12 cellular contexts compared by ENCODE assay signal in the genomic region with DNA sequence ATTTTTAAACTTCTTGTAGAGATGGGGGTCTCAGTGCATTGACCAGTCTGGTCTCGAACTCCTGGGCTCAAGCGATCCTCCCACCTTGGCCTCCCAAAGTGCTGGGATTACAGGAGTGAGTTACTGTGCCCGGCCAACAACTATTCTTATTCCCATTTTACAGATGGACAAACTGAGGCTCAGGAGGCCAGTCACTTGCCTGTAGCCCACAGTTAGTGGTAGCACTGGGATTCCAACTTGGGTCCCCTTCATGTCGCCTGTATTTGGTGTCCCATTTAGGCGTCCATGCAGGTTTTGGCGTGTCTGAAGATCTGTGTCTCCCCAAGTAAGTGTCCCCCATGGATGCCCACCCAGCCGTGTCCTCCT. TPM values are rescaled to one million over a fixed set of nuclear protein-coding genes. Genes with fewer than 3 reads are reported as not detected.
DNase-seq lines count a peak whose midpoint lies in the region; ATAC-seq and TF ChIP-seq lines count a peak whose summit lies in the region.
"Had no signal": no experiment of that assay in that cellular context is flagged by ENCODE, and none has a peak within 500 bp of the region (broad histone marks: within the 10 kb centered on the region; RNA-seq: fewer than 3 reads in every experiment).

No MANE protein-coding gene starts in this region.

- CTCF ChIA-PET in WTC11 (lab: Charles Lee): interaction anchor here (1.0 to 4.2 kb wide), 9 partner anchors 14 to 583 kb away, joined by 3 to 24 read pairs (median 4); partner anchors contain the start of gene EGLN2

- peaks cover 38% of the 10 kb centered on the region for H3K79me2 ChIP-seq in ACC112 (ENCODE audit: control insufficient read depth, insufficient read depth, low read length, unreplicated experiment)

- peaks cover 12% of the 10 kb centered on the region; the same call in 1 of the 2 replicates for H3K36me3 ChIP-seq in ACC112 (ENCODE audit: insufficient read depth, low read length)
- H3K36me3 ChIP-seq: BLaER1 had no signal

- H3K4me3 Mint-ChIP-seq in WTC11 (peak overlapping the region; percentile 78), osteocyte (ENCODE audit: unreplicated experiment) (peak overlapping the region; percentile 94)

- no peak for DNase-seq in WTC11 (ENCODE audit: low spot score)
- no peak for DNase-seq in fibroblast of pulmonary artery (ENCODE audit: low read depth)
- DNase-seq in osteocyte (ENCODE audit: extremely low spot score, unreplicated experiment): no peak
- DNase-seq in AG08396 (ENCODE audit: low spot score): no peak
- DNase-seq in SW 1271 (lab: John Stamatoyannopoulos, UW): no peak
- DNase-seq: effector CD4-positive, alpha-beta T cell; NCI-H2081 had no signal

- POLR2A ChIA-PET in WTC11 (lab: Charles Lee): interaction anchor here (1.0 to 2.1 kb wide), 3 partner anchors 25 to 46 kb away, joined by 3 to 24 read pairs (median 6); partner anchors contain the start of genes CYP2S1 and HNRNPUL1

- peaks cover 26% of the 10 kb centered on the region for H3K4me1 ChIP-seq in ACC112 (ENCODE audit: control insufficient read depth, insufficient read depth, low read length, unreplicated experiment)

- TF ChIP-seq CTCF in WTC11 (IDR thresholded peaks at IDR 0.05): no peak
- no peak for TF ChIP-seq CTCF in fibroblast of pulmonary artery (IDR thresholded peaks at IDR 0.05; ENCODE audit: low read length, missing control alignments)
- no peak for TF ChIP-seq CTCF in osteocyte (IDR thresholded peaks at IDR 0.05)

- H3K4me3 ChIP-seq in ACC112 (ENCODE audit: low read depth, low read length) (peak overlapping the region; percentile 82), fibroblast of pulmonary artery (replicated peaks; ENCODE audit: low read depth, low read length) (peak overlapping the region; percentile 70)
- H3K4me3 ChIP-seq: BLaER1 had no signal

- H3K27ac ChIP-seq in ACC112 (ENCODE audit: low read depth, low read length): peak overlapping the region; percentile 91
- H3K27ac ChIP-seq: BLaER1, HL-60 had no signal

- H3K27me3 Mint-ChIP-seq in WTC11 (ENCODE audit: low read depth) (no peaks in the 10 kb centered on the region; the same call in 1 of the 2 replicates), osteocyte (ENCODE audit: unreplicated experiment) (no peaks in the 10 kb centered on the region)

- H3K4me1 Mint-ChIP-seq in WTC11 (peaks cover 38% of the 10 kb centered on the region), osteocyte (ENCODE audit: unreplicated experiment) (peaks cover 45% of the 10 kb centered on the region)

- H2AFZ ChIP-seq in ACC112 (ENCODE audit: low read length, unreplicated experiment): no peak overlapping the region

- H3K9me3 Mint-ChIP-seq in WTC11 (no peaks in the 10 kb centered on the region), osteocyte (ENCODE audit: unreplicated experiment) (no peaks in the 10 kb centered on the region)

- H3K36me3 Mint-ChIP-seq in WTC11: peaks cover 9% of the 10 kb centered on the region
- H3K36me3 Mint-ChIP-seq in osteocyte (ENCODE audit: unreplicated experiment): peaks cover 11% of the 10 kb centered on the region

- H3K27ac Mint-ChIP-seq in WTC11: peak overlapping the region; percentile 68
- peak overlapping the region; percentile 96 for H3K27ac Mint-ChIP-seq in osteocyte (ENCODE audit: unreplicated experiment)

- H3K27me3 ChIP-seq in ACC112 (ENCODE audit: insufficient read depth, low read length): no peaks in the 10 kb centered on the region

- no peak for ATAC-seq in WTC11
- no peak for ATAC-seq in HG03521 (IDR thresholded peaks at IDR 0.05; ENCODE audit: unreplicated experiment)
- no peak for ATAC-seq in HG02852 (IDR thresholded peaks at IDR 0.05; ENCODE audit: unreplicated experiment)

TF ChIP-seq in WTC11, 78 proteins besides CTCF, POLR2A, EP300 and RAD21:
- TF ChIP-seq NFYB (CRISPR knock-in tag; conservative IDR thresholded peaks at IDR 0.05; ENCODE audit: low read depth): no peak
- TF ChIP-seq ATF2 (CRISPR knock-in tag; IDR thresholded peaks at IDR 0.05; ENCODE audit: borderline replicate concordance, low read depth): no peak
- TF ChIP-seq ZNF396 (CRISPR knock-in tag; IDR thresholded peaks at IDR 0.05; ENCODE audit: borderline replicate concordance): no peak
- peak; percentile 62; the same call in 1 of the 2 replicates for TF ChIP-seq GTF2I (CRISPR knock-in tag; conservative IDR thresholded peaks at IDR 0.05)
- TF ChIP-seq, protein P1, sequence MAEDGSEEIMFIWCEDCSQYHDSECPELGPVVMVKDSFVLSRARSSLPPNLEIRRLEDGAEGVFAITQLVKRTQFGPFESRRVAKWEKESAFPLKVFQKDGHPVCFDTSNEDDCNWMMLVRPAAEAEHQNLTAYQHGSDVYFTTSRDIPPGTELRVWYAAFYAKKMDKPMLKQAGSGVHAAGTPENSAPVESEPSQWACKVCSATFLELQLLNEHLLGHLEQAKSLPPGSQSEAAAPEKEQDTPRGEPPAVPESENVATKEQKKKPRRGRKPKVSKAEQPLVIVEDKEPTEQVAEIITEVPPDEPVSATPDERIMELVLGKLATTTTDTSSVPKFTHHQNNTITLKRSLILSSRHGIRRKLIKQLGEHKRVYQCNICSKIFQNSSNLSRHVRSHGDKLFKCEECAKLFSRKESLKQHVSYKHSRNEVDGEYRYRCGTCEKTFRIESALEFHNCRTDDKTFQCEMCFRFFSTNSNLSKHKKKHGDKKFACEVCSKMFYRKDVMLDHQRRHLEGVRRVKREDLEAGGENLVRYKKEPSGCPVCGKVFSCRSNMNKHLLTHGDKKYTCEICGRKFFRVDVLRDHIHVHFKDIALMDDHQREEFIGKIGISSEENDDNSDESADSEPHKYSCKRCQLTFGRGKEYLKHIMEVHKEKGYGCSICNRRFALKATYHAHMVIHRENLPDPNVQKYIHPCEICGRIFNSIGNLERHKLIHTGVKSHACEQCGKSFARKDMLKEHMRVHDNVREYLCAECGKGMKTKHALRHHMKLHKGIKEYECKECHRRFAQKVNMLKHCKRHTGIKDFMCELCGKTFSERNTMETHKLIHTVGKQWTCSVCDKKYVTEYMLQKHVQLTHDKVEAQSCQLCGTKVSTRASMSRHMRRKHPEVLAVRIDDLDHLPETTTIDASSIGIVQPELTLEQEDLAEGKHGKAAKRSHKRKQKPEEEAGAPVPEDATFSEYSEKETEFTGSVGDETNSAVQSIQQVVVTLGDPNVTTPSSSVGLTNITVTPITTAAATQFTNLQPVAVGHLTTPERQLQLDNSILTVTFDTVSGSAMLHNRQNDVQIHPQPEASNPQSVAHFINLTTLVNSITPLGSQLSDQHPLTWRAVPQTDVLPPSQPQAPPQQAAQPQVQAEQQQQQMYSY (CRISPR knock-in tag; IDR thresholded peaks at IDR 0.05): no peak
- TF ChIP-seq, protein P2, sequence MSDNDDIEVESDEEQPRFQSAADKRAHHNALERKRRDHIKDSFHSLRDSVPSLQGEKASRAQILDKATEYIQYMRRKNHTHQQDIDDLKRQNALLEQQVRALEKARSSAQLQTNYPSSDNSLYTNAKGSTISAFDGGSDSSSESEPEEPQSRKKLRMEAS (CRISPR knock-in tag; IDR thresholded peaks at IDR 0.05): 0 out of 2 replicates have a peak, but pooled peaks have one; percentile 34
- no peak for TF ChIP-seq NR3C1 (CRISPR knock-in tag; conservative IDR thresholded peaks at IDR 0.05; ENCODE audit: low read depth)
TF ChIP-seq in WTC11: peak in this region for 2.

RNA-seq across cellular contexts. Expression of gene AXL, which starts 0.8 kb away (rescaled TPM):
- 25.0 to 27.3 TPM (median 27.0 TPM) in 3 replicates for total RNA-seq in WTC11 (2021)
- 250 and 265 TPM in 2 replicates for total RNA-seq in osteocyte

RNA-seq across cellular contexts. Expression of gene CYP2S1, which starts 25.2 kb away (rescaled TPM):
- 173 to 191 TPM (median 188 TPM) in 3 replicates for total RNA-seq in WTC11 (2021)
- total RNA-seq in osteocyte: not detected in 2 replicates

RNA-seq across cellular contexts. Expression of gene HNRNPUL1, which starts 45.9 kb away (rescaled TPM):
- total RNA-seq in WTC11 (2021) (246 to 282 TPM (median 257 TPM) in 3 replicates), osteocyte (226 and 237 TPM in 2 replicates)

Comparison
In these comparisons a context has a peak if more than half of its experiments do, and no peak if none do; other contexts are left out.
1. RNA of gene CYP2S1, which starts 25.2 kb away (total RNA-seq): 173 to 191 TPM in WTC11; not detected in osteocyte; every median in the first group is over 100 times any median in the second.